ENCODE assay signal across 8 cellular contexts in genomic region chr17:45394913-45395568, GRCh38. TPM values are rescaled to one million over a fixed set of nuclear protein-coding genes. Genes with fewer than 3 reads are reported as not detected.
A peak's percentile ranks its signal among the peaks of the same experiment; 100 is the strongest.
DNase-seq lines count a peak whose midpoint lies in the region; ATAC-seq and TF ChIP-seq lines count a peak whose summit lies in the region.

No MANE protein-coding gene starts in this region.

- H3K36me3 ChIP-seq in endodermal cell (ENCODE audit: control insufficient read depth, insufficient read depth, low read length) (no peaks in the 10 kb centered on the region), stomach (peaks cover 15 to 66% (median 54%) of the 10 kb centered on the region in 4 donors)

- DNase-seq in NCI-H187 (lab: John Stamatoyannopoulos, UW) (peak; percentile 16 to 45), NCI-H187 treated with DMSO at 0.1 percent for 48 hours (lab: John Stamatoyannopoulos, UW) (no peak), NCI-H2029 treated with DMSO at 0.1 percent for 48 hours (lab: John Stamatoyannopoulos, UW) (peak; percentile 26), WTC11 (ENCODE audit: low spot score) (peak; percentile 88), endodermal cell (peak; percentile 98), lung microvascular endothelial cell (ENCODE audit: low read depth in 2 of 2) (peak; percentile 81 to 91), stomach (peak; percentile 63)

- H3K36me3 Mint-ChIP-seq in WTC11 (peaks cover 6% of the 10 kb centered on the region), endodermal cell (ENCODE audit: low read depth) (peaks cover 26% of the 10 kb centered on the region)

- H3K4me1 ChIP-seq in endodermal cell (ENCODE audit: control insufficient read depth, insufficient read depth, low read length) = no peaks in the 10 kb centered on the region
- peaks cover 8 to 15% (median 11%) of the 10 kb centered on the region in 4 donors for H3K4me1 ChIP-seq in stomach

- H3K4me1 Mint-ChIP-seq in WTC11 = peaks cover 15% of the 10 kb centered on the region
- peaks cover 2% of the 10 kb centered on the region for H3K4me1 Mint-ChIP-seq in endodermal cell

- H3K9me3 Mint-ChIP-seq in WTC11 (no peaks in the 10 kb centered on the region), endodermal cell (peaks cover 4% of the 10 kb centered on the region)

- H3K4me3 ChIP-seq in endodermal cell (ENCODE audit: low read length) = no peak overlapping the region
- peak overlapping the region; percentile 21 to 31 (median 30) for H3K4me3 ChIP-seq in stomach

- ATAC-seq in WTC11 (peak; percentile 81), GM21737 (IDR thresholded peaks at IDR 0.05; ENCODE audit: unreplicated experiment) (no peak)

- H3K27me3 ChIP-seq in endodermal cell (ENCODE audit: control insufficient read depth, insufficient read depth, low read length, poor library complexity, severe bottlenecking) (no peaks in the 10 kb centered on the region), stomach (no peaks in the 10 kb centered on the region)

- H3K27me3 Mint-ChIP-seq in WTC11 (ENCODE audit: low read depth) = peaks cover 3% of the 10 kb centered on the region; the same call in 1 of the 2 replicates
- H3K27me3 Mint-ChIP-seq in endodermal cell (ENCODE audit: insufficient read depth) = peaks cover 13% of the 10 kb centered on the region

- H3K9ac ChIP-seq in endodermal cell (ENCODE audit: extremely low read depth, low read length, poor library complexity, severe bottlenecking) = no peak overlapping the region

- H3K4me3 Mint-ChIP-seq in WTC11 = peak overlapping the region; percentile 34
- no peak overlapping the region for H3K4me3 Mint-ChIP-seq in endodermal cell

- TF ChIP-seq POLR2A in stomach (IDR thresholded peaks at IDR 0.05) = no peak

- intact Hi-C loops in stomach (cut with DNase I; ENCODE audit: low total_unique reads) = no loop called here

- CTCF ChIA-PET in WTC11 (lab: Charles Lee) = interaction anchor here (0.5 to 9.5 kb wide), 21 partner anchors 8 to 1425 kb away, joined by 3 to 133 read pairs (median 5); partner anchors contain the start of gene MAP3K14

- no peak overlapping the region for H3K27ac Mint-ChIP-seq in WTC11
- H3K27ac Mint-ChIP-seq in endodermal cell = peak overlapping the region; percentile 81

- no peak overlapping the region for H3K27ac ChIP-seq in endodermal cell (ENCODE audit: low read depth, low read length)
- no peak overlapping the region for H3K27ac ChIP-seq in stomach

- TF ChIP-seq CTCF in WTC11 (IDR thresholded peaks at IDR 0.05) (peak; percentile 71), endodermal cell (conservative IDR thresholded peaks at IDR 0.05) (peak; percentile 93), stomach (IDR thresholded peaks at IDR 0.05) (peak in 5 of 7 experiments; percentile 33 to 74 (median 66))

- POLR2A ChIA-PET in WTC11 (lab: Charles Lee) = interaction anchor here (1.5 kb wide), 3 partner anchors 30 to 79 kb away, joined by 4 read pairs; partner anchors contain the start of gene MAP3K14

- WGBS in endodermal cell (ENCODE audit: insufficient coverage in 1 of 2, insufficient read length in 1 of 2), 2 experiments = 30 to 43% methylated on average over 10 to 24 of the region's 30 CpGs
- 9 to 27% (median 24%) methylated on average over 26 to 30 of the region's 30 CpGs for WGBS in stomach, 5 donors

- H3K9me3 ChIP-seq in endodermal cell (ENCODE audit: control insufficient read depth, low read length) = no peaks in the 10 kb centered on the region
- no peaks in the 10 kb centered on the region for H3K9me3 ChIP-seq in stomach

- TF ChIP-seq EP300 in stomach (IDR thresholded peaks at IDR 0.05) = no peak

TF ChIP-seq in WTC11, 78 proteins besides CTCF, POLR2A, EP300 and RAD21 (continues in another document):
- TF ChIP-seq HMGXB4 (CRISPR knock-in tag; IDR thresholded peaks at IDR 0.05) (peak; percentile 80; the same call in 1 of the 2 replicates), ZNF423 (CRISPR knock-in tag; IDR thresholded peaks at IDR 0.05) (no peak), CDX4 (CRISPR knock-in tag; IDR thresholded peaks at IDR 0.05; ENCODE audit: borderline replicate concordance) (no peak), SP1 (CRISPR knock-in tag; conservative IDR thresholded peaks at IDR 0.05) (no peak), ARID4B (CRISPR knock-in tag; IDR thresholded peaks at IDR 0.05; ENCODE audit: borderline replicate concordance) (no peak), GRHL2 (CRISPR knock-in tag; IDR thresholded peaks at IDR 0.05; ENCODE audit: insufficient replicate concordance, severe bottlenecking) (no peak), TP53 (CRISPR knock-in tag; IDR thresholded peaks at IDR 0.05) (no peak), ZNF281 (CRISPR knock-in tag; IDR thresholded peaks at IDR 0.05) (0 out of 2 replicates have a peak, but pooled peaks have one; percentile 79), MAX (CRISPR knock-in tag; IDR thresholded peaks at IDR 0.05) (peak; percentile 31; the same call in 1 of the 2 replicates)

RNA-seq across cellular contexts. Expression of gene ARHGAP27, which starts 37.6 kb away (rescaled TPM):
- total RNA-seq in WTC11 (2021) (12.9 to 16.0 TPM (median 14.8 TPM) in 3 replicates), endodermal cell (10 to 100 TPM; 16.4 to 20.6 TPM), lung microvascular endothelial cell (19.0 and 33.7 TPM in 2 replicates), stomach (100 to 1,000 TPM in 2 of 5 donors, 10 to 100 TPM in 3; 25.9 to 390 (median 65.3) TPM)
- 2.5 TPM for polyA plus RNA-seq in endodermal cell (2013, experiment 1 of 2)
- polyA plus RNA-seq in endodermal cell (2013, experiment 2 of 2) = 3.8 TPM
- 10 to 100 TPM in 2 of 3 donors, 1 to 10 TPM in 1; 7.7 to 45.9 (median 13.0) TPM for polyA plus RNA-seq in stomach
